Comparison of ENCODE assay signal across 8 cellular contexts in genomic region chr4:128812360-128812958, GRCh38. TPM values are rescaled to one million over a fixed set of nuclear protein-coding genes. Genes with fewer than 3 reads are reported as not detected.
DNase-seq lines count a peak whose midpoint lies in the region; ATAC-seq and TF ChIP-seq lines count a peak whose summit lies in the region.

No MANE protein-coding gene starts in this region.

- no peaks in the 10 kb centered on the region for H3K9me3 ChIP-seq in heart right ventricle

- peaks cover 31% of the 10 kb centered on the region for H3K4me1 Mint-ChIP-seq in activated naive CD8-positive, alpha-beta T cell treated with anti-CD3 and anti-CD28 coated beads for 36 hours

- peak overlapping the region; percentile 77 for H3K27ac Mint-ChIP-seq in activated naive CD8-positive, alpha-beta T cell treated with anti-CD3 and anti-CD28 coated beads for 36 hours

- peak; percentile 3 for ATAC-seq in GM18520 (IDR thresholded peaks at IDR 0.05; ENCODE audit: unreplicated experiment)
- ATAC-seq in HG03103 (IDR thresholded peaks at IDR 0.05; ENCODE audit: low read depth, unreplicated experiment) = peak; percentile 1
- ATAC-seq in heart right ventricle = peak in 1 of 8 donors; percentile 0

- no peak for TF ChIP-seq CTCF in C4-2B (conservative IDR thresholded peaks at IDR 0.05)
- no peak for TF ChIP-seq CTCF in heart right ventricle (IDR thresholded peaks at IDR 0.05)

- peak; percentile 19 to 73 for DNase-seq in NCI-H526 (lab: John Stamatoyannopoulos, UW)
- no peak for DNase-seq in activated naive CD8-positive, alpha-beta T cell treated with anti-CD3 and anti-CD28 coated beads for 36 hours
- peak in 1 of 2 donors; percentile 47 for DNase-seq in heart right ventricle
- DNase-seq in pons (ENCODE audit: low spot score) = peak; percentile 41
- no peak for DNase-seq in OCI-M2 (lab: John Stamatoyannopoulos, UW; ENCODE audit: unreplicated experiment)

- no peaks in the 10 kb centered on the region for H3K27me3 ChIP-seq in heart right ventricle

- H3K27ac ChIP-seq in C4-2B = peak overlapping the region; percentile 88
- H3K27ac ChIP-seq in heart right ventricle = peak overlapping the region; percentile 88 to 98 (median 95)

- peak overlapping the region; percentile 63 to 98 (median 85) for H3K4me3 ChIP-seq in heart right ventricle

- H3K36me3 Mint-ChIP-seq in activated naive CD8-positive, alpha-beta T cell treated with anti-CD3 and anti-CD28 coated beads for 36 hours = peaks cover 26% of the 10 kb centered on the region

- peaks cover 0 to 31% (median 18%) of the 10 kb centered on the region in 9 donors for H3K4me1 ChIP-seq in heart right ventricle

- no peaks in the 10 kb centered on the region for H3K27me3 Mint-ChIP-seq in activated naive CD8-positive, alpha-beta T cell treated with anti-CD3 and anti-CD28 coated beads for 36 hours

- intact Hi-C loops in heart right ventricle (cut with DNase I) = loop anchor here in 8 of 10 donors (2.0 to 10.0 kb wide), 10 partner anchors 22 to 360 kb away; partner anchors contain the start of genes C4orf33 (in 1 of the 8) and SCLT1 (in 1 of the 8)

- no peaks in the 10 kb centered on the region for H3K9me3 Mint-ChIP-seq in activated naive CD8-positive, alpha-beta T cell treated with anti-CD3 and anti-CD28 coated beads for 36 hours

- peaks cover 0 to 3% (median 0%) of the 10 kb centered on the region in 9 donors for H3K36me3 ChIP-seq in heart right ventricle

- peak overlapping the region; percentile 73 for H3K4me3 Mint-ChIP-seq in activated naive CD8-positive, alpha-beta T cell treated with anti-CD3 and anti-CD28 coated beads for 36 hours

- 1% methylated on average over 34 to 48 of the region's 48 CpGs for WGBS in heart right ventricle, 2 donors

RNA-seq across cellular contexts. Expression of gene JADE1, which starts 3.0 kb away (rescaled TPM):
- 10 to 100 TPM; 29.7 to 31.5 TPM for total RNA-seq in activated naive CD8-positive, alpha-beta T cell treated with anti-CD3 and anti-CD28 coated beads for 36 hours
- total RNA-seq in heart right ventricle = 10 to 100 TPM; 19.4 to 32.3 (median 23.5) TPM
- polyA plus RNA-seq in heart right ventricle = 10 to 100 TPM; 12.1 to 25.5 TPM

Comparison
In these comparisons a context has a peak if more than half of its experiments do, and no peak if none do; other contexts are left out.
1. DNase-seq: peak in NCI-H526 (2 of 2) and pons (single experiment); none in activated naive CD8-positive, alpha-beta T cell treated with anti-CD3 and anti-CD28 coated beads for 36 hours (single experiment) and OCI-M2 (single experiment).